Comparison of ENCODE assay signal across 9 cellular contexts in the genomic region with DNA sequence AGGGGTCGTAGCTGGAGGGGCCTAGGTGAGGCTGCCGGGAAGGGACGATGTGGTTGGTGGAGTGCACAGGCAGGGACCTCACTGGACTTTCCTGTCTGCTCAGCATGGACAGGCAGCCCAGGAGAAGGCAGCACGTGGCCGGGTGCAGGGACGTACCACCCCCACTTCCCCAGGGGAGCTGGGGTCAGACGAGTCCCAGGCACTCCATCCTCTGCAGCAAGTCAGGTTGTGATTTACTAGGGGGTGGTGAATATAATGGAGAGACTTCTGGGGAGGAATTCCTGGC. TPM values are rescaled to one million over a fixed set of nuclear protein-coding genes. Genes with fewer than 3 reads are reported as not detected.
DNase-seq lines count a peak whose midpoint lies in the region; ATAC-seq and TF ChIP-seq lines count a peak whose summit lies in the region.
"Had no signal": no experiment of that assay in that cellular context is flagged by ENCODE, and none has a peak within 500 bp of the region (broad histone marks: within the 10 kb centered on the region; RNA-seq: fewer than 3 reads in every experiment).

No MANE protein-coding gene starts in this region.

- H3K27ac Mint-ChIP-seq in activated T-cell treated with anti-CD3 and anti-CD28 coated beads, Interleukin-2, amount 50 U/mL, for 24 hours, result peak overlapping the region; percentile 97
- peak overlapping the region; percentile 86 for H3K27ac Mint-ChIP-seq in type B pancreatic cell

- H3K4me1 ChIP-seq in lower lobe of right lung, result peaks cover 47% of the 10 kb centered on the region
- peaks cover 13% of the 10 kb centered on the region for H3K4me1 ChIP-seq in HAP-1

- H3K9me3 ChIP-seq in lower lobe of right lung, result no peaks in the 10 kb centered on the region
- H3K9me3 ChIP-seq in HAP-1, result peaks cover 7% of the 10 kb centered on the region

- no peak for ATAC-seq in lower lobe of right lung

- H3K4me1 Mint-ChIP-seq in activated T-cell treated with anti-CD3 and anti-CD28 coated beads, Interleukin-2, amount 50 U/mL, for 24 hours (ENCODE audit: low read depth), result peaks cover 74% of the 10 kb centered on the region
- peaks cover 13% of the 10 kb centered on the region for H3K4me1 Mint-ChIP-seq in type B pancreatic cell (ENCODE audit: unreplicated experiment)

- H3K27ac ChIP-seq in angular gyrus (ENCODE audit: low read depth, low read length) (peak overlapping the region; percentile 10), lower lobe of right lung (peak overlapping the region; percentile 98)

- peaks cover 63% of the 10 kb centered on the region for H3K36me3 Mint-ChIP-seq in activated T-cell treated with anti-CD3 and anti-CD28 coated beads, Interleukin-2, amount 50 U/mL, for 24 hours (ENCODE audit: low read depth)
- peaks cover 35% of the 10 kb centered on the region for H3K36me3 Mint-ChIP-seq in type B pancreatic cell

- H3K4me3 ChIP-seq in lower lobe of right lung, result peak overlapping the region; percentile 74
- H3K4me3 ChIP-seq in HAP-1, result no peak overlapping the region

- no peak for DNase-seq in activated T-cell treated with anti-CD3 and anti-CD28 coated beads, Interleukin-2, amount 50 U/mL, for 24 hours
- DNase-seq in activated T-cell treated with anti-CD3 and anti-CD28 coated beads for 4 hours (no peak), lower lobe of right lung (no peak), type B pancreatic cell (ENCODE audit: extremely low spot score, unreplicated experiment) (peak; percentile 66), HAP-1 (ENCODE audit: low spot score in 2 of 2) (no peak)
- no peak for DNase-seq in stimulated activated CD4-positive, alpha-beta T cell treated with anti-CD3 and anti-CD28 coated beads, Interleukin-2, amount 100 ng/mL, for 48 hours
- no peak for DNase-seq in stimulated activated CD4-positive, alpha-beta T cell treated with anti-CD3 and anti-CD28 coated beads, Interleukin-12 subunit alpha, Interleukin-12 subunit beta, amount 100 ng/mL, for 4 hours
- DNase-seq: NCI-H2029 had no signal

- intact Hi-C loops in lower lobe of right lung (cut with DNase I), result no loop called here

- no peaks in the 10 kb centered on the region for H3K9me3 Mint-ChIP-seq in activated T-cell treated with anti-CD3 and anti-CD28 coated beads, Interleukin-2, amount 50 U/mL, for 24 hours
- peaks cover 11% of the 10 kb centered on the region for H3K9me3 Mint-ChIP-seq in type B pancreatic cell

- no peaks in the 10 kb centered on the region for H3K27me3 Mint-ChIP-seq in activated T-cell treated with anti-CD3 and anti-CD28 coated beads, Interleukin-2, amount 50 U/mL, for 24 hours
- H3K27me3 Mint-ChIP-seq in type B pancreatic cell, result no peaks in the 10 kb centered on the region

- in situ Hi-C loops in HAP-1 (cut with MboI; ENCODE audit: low sequenced_read_pairs), result loop anchor here (5.0 kb wide), 1 partner anchor 92 kb away; no protein-coding TSS in a partner anchor

- H3K27me3 ChIP-seq in lower lobe of right lung (ENCODE audit: low read depth) (no peaks in the 10 kb centered on the region), HAP-1 (ENCODE audit: low read depth) (no peaks in the 10 kb centered on the region)

- H3K36me3 ChIP-seq in lower lobe of right lung (peaks cover 5% of the 10 kb centered on the region), HAP-1 (replicated peaks) (no peaks in the 10 kb centered on the region; the same call in 1 of the 2 replicates)

- H3K4me3 Mint-ChIP-seq in activated T-cell treated with anti-CD3 and anti-CD28 coated beads, Interleukin-2, amount 50 U/mL, for 24 hours, result peak overlapping the region; percentile 87
- H3K4me3 Mint-ChIP-seq in type B pancreatic cell, result peak overlapping the region; percentile 88

- TF ChIP-seq CTCF in lower lobe of right lung (IDR thresholded peaks at IDR 0.05) (no peak), type B pancreatic cell (conservative IDR thresholded peaks at IDR 0.05) (no peak)

RNA-seq across cellular contexts. Expression of a gene that starts 1.5 kb away (rescaled TPM):
- 165 TPM for total RNA-seq in lower lobe of right lung
- total RNA-seq in type B pancreatic cell (ENCODE audit: low replicate concordance), result 147 and 165 TPM in 2 replicates

RNA-seq across cellular contexts. Expression of a gene that starts 39.2 kb away (rescaled TPM):
- total RNA-seq in lower lobe of right lung (65.8 TPM), type B pancreatic cell (ENCODE audit: low replicate concordance) (81.5 and 98.7 TPM in 2 replicates)
